11 cellular contexts compared by ENCODE assay signal in the genomic region with DNA sequence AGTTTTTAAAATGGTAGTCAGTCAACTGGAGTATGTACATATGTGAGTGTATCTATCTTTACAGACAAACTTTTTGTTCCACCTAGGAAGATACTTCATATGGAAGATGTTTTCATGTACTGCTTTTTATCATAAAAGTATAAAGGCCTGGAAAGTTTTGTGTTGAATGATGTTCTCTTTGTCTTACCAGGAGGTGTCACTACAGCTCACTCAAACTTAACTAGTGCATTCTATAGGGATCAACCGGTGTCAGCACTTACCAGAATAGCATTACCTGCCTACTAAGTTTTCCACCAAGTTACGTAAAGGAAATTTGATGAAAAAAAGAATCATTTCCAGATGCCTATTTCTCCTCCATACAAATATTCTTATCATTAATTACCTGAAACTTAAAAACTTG.
DNase-seq lines count a peak whose midpoint lies in the region; ATAC-seq, FAIRE-seq and TF ChIP-seq lines count a peak whose summit lies in the region.
"Had no signal": no experiment of that assay in that cellular context is flagged by ENCODE, and none has a peak within 500 bp of the region (broad histone marks: within the 10 kb centered on the region; RNA-seq: fewer than 3 reads in every experiment).

No MANE protein-coding gene starts in this region.

- no peak for TF ChIP-seq POLR2A in endothelial cell of umbilical vein (IDR thresholded peaks at IDR 0.05; ENCODE audit: low read depth, low read length)
- TF ChIP-seq POLR2A in sigmoid colon (IDR thresholded peaks at IDR 0.05), result no peak

- POLR2A ChIA-PET in endothelial cell of umbilical vein (lab: Charles Lee), result no interaction called here

- H3K4me1 ChIP-seq in OCI-LY1 (ENCODE audit: insufficient read depth, low read length, severe bottlenecking), result no peaks in the 10 kb centered on the region
- H3K4me1 ChIP-seq in endothelial cell of umbilical vein (ENCODE audit: control insufficient read depth, extremely low read depth, insufficient read depth, low read length), result peaks cover 3% of the 10 kb centered on the region
- H3K4me1 ChIP-seq in sigmoid colon, result peaks cover 0 to 8% (median 0%) of the 10 kb centered on the region in 4 donors

- peak; percentile 40 for DNase-seq in NCI-H2171 treated with DMSO at 0.1 percent for 48 hours (lab: John Stamatoyannopoulos, UW)
- no peak for DNase-seq in NCI-H2171 (lab: John Stamatoyannopoulos, UW)
- peak; percentile 57 for DNase-seq in endothelial cell of umbilical vein (ENCODE audit: low read depth, low spot score)
- peak; percentile 30 for DNase-seq in renal cortical epithelial cell (ENCODE audit: low read depth)
- DNase-seq in activated naive CD4-positive, alpha-beta T cell treated with anti-CD3 and anti-CD28 coated beads, Interleukin-2, amount 50 U/mL, for 72 hours (ENCODE audit: low spot score in 2 of 2), result no peak
- no peak for DNase-seq in sigmoid colon
- DNase-seq: activated CD8-positive, alpha-beta T cell treated with anti-CD3 and anti-CD28 coated beads for 36 hours; CD4-positive, CD25-positive, alpha-beta regulatory T cell; MG63 had no signal

- no peaks in the 10 kb centered on the region for H3K9me2 ChIP-seq in OCI-LY1 (ENCODE audit: low read depth, low read length)

- FAIRE-seq in endothelial cell of umbilical vein (lab: Jason Lieb, UNC), result peak; percentile 67

- H2AFZ ChIP-seq in OCI-LY1 (ENCODE audit: low read length), result no peak overlapping the region
- H2AFZ ChIP-seq in endothelial cell of umbilical vein (ENCODE audit: low read depth, low read length), result no peak overlapping the region

- H3K36me3 ChIP-seq in OCI-LY1 (ENCODE audit: insufficient read depth, low read length) (no peaks in the 10 kb centered on the region), endothelial cell of umbilical vein (ENCODE audit: control insufficient read depth in 2 of 2, extremely low read depth in 1 of 2, insufficient read depth in 2 of 2, low read length in 2 of 2) (no peaks in the 10 kb centered on the region), sigmoid colon (no peaks in the 10 kb centered on the region)
- H3K36me3 ChIP-seq: MG63 had no signal

- no peak for ATAC-seq in GM19463 (IDR thresholded peaks at IDR 0.05; ENCODE audit: unreplicated experiment)
- ATAC-seq in activated naive CD4-positive, alpha-beta T cell treated with anti-CD3 and anti-CD28 coated beads, Interleukin-2, amount 50 U/mL, for 72 hours, result no peak
- ATAC-seq: activated CD8-positive, alpha-beta T cell treated with anti-CD3 and anti-CD28 coated beads for 36 hours had no signal

- CTCF ChIA-PET in endothelial cell of umbilical vein (lab: Charles Lee), result interaction anchor here (0.5 to 5.4 kb wide), 13 partner anchors 10 to 1158 kb away, joined by 3 to 355 read pairs (median 5); partner anchors contain the start of gene SEMA6D

- H3K36me3 Mint-ChIP-seq in activated naive CD4-positive, alpha-beta T cell treated with anti-CD3 and anti-CD28 coated beads, Interleukin-2, amount 50 U/mL, for 72 hours, result no peaks in the 10 kb centered on the region
- H3K36me3 Mint-ChIP-seq: CD4-positive, CD25-positive, alpha-beta regulatory T cell had no signal

- H4K20me1 ChIP-seq in OCI-LY1 (ENCODE audit: insufficient read depth, low read length), result no peaks in the 10 kb centered on the region
- H4K20me1 ChIP-seq in endothelial cell of umbilical vein (replicated peaks; ENCODE audit: control insufficient read depth, extremely low read depth, insufficient read depth, low read length), result no peaks in the 10 kb centered on the region

- no peak overlapping the region for H3K9ac ChIP-seq in OCI-LY1 (ENCODE audit: low read length)
- no peak overlapping the region for H3K9ac ChIP-seq in endothelial cell of umbilical vein (replicated peaks; ENCODE audit: extremely low read depth, insufficient read depth, low read length)

- peak; percentile 37; the same call in 1 of the 2 replicates for TF ChIP-seq CTCF in OCI-LY1 (IDR thresholded peaks at IDR 0.05; ENCODE audit: low read length)
- peak; percentile 19 to 28 for TF ChIP-seq CTCF in endothelial cell of umbilical vein (IDR thresholded peaks at IDR 0.05; ENCODE audit: extremely low read depth in 1 of 2, insufficient read depth in 1 of 2, low read depth in 1 of 2, low read length in 2 of 2)
- TF ChIP-seq CTCF in sigmoid colon (IDR thresholded peaks at IDR 0.05), result no peak

- H3K27ac ChIP-seq in OCI-LY1 (ENCODE audit: low read depth, low read length, poor library complexity, severe bottlenecking) (no peak overlapping the region), endothelial cell of umbilical vein (ENCODE audit: insufficient read depth, low read depth, low read length) (no peak overlapping the region), sigmoid colon (no peak overlapping the region)

- H3K9me3 Mint-ChIP-seq in activated naive CD4-positive, alpha-beta T cell treated with anti-CD3 and anti-CD28 coated beads, Interleukin-2, amount 50 U/mL, for 72 hours, result no peaks in the 10 kb centered on the region
- H3K9me3 Mint-ChIP-seq: activated CD8-positive, alpha-beta T cell treated with anti-CD3 and anti-CD28 coated beads for 36 hours had no signal

- H3K79me2 ChIP-seq in OCI-LY1 (ENCODE audit: insufficient read depth, low read length), result no peaks in the 10 kb centered on the region
- H3K79me2 ChIP-seq in endothelial cell of umbilical vein (ENCODE audit: control insufficient read depth, insufficient read depth, low read length), result peaks cover 4% of the 10 kb centered on the region

- H3K4me2 ChIP-seq in OCI-LY1 (ENCODE audit: low read length) (no peak overlapping the region), endothelial cell of umbilical vein (ENCODE audit: insufficient read depth, low read length) (no peak overlapping the region)

- H3K9me1 ChIP-seq in endothelial cell of umbilical vein (replicated peaks; ENCODE audit: control insufficient read depth, extremely low read depth, insufficient read depth, low read length), result no peaks in the 10 kb centered on the region

- intact Hi-C loops in endothelial cell of umbilical vein (cut with micrococcal nuclease) (loop anchor here (5.0 to 10.0 kb wide), 4 partner anchors 228 to 1487 kb away; no protein-coding TSS in a partner anchor), sigmoid colon (cut with DNase I) (loop anchor here (5.0 to 10.0 kb wide), 3 partner anchors 280 to 1158 kb away; no protein-coding TSS in a partner anchor)

- WGBS in sigmoid colon, 2 donors, result 47 to 57% methylated on average over 2 of the region's 2 CpGs

- H3K27me3 ChIP-seq in OCI-LY1 (ENCODE audit: insufficient read depth, low read length) (no peaks in the 10 kb centered on the region), endothelial cell of umbilical vein (ENCODE audit: control insufficient read depth in 2 of 2, insufficient read depth in 2 of 2, low read length in 2 of 2) (no peaks in the 10 kb centered on the region), sigmoid colon (no peaks in the 10 kb centered on the region)

- dilution Hi-C loops in endothelial cell of umbilical vein (cut with MboI; ENCODE audit: extremely low pct_ligation_motif_present, low sequenced_read_pairs), result no loop called here

- H3K9me3 ChIP-seq in OCI-LY1 (ENCODE audit: low read length) (no peaks in the 10 kb centered on the region), endothelial cell of umbilical vein (replicated peaks; ENCODE audit: control insufficient read depth, insufficient read depth, low read length) (no peaks in the 10 kb centered on the region), sigmoid colon (no peaks in the 10 kb centered on the region)
- H3K9me3 ChIP-seq: MG63 had no signal

- no TSS peak for BruUV-seq in endothelial cell of umbilical vein (replicated peaks; lab: Mats Ljungman, UMichigan)

- H3K4me3 ChIP-seq in OCI-LY1 (ENCODE audit: low read depth, low read length, poor library complexity, severe bottlenecking) (no peak overlapping the region), endothelial cell of umbilical vein (replicated peaks in 1 of 3; ENCODE audit: insufficient read depth in 1 of 3, low read depth in 1 of 3, low read length in 3 of 3) (no peak overlapping the region), sigmoid colon (no peak overlapping the region)
- H3K4me3 ChIP-seq: MG63 had no signal

- TF ChIP-seq EP300 in sigmoid colon (IDR thresholded peaks at IDR 0.05), result no peak

- no peaks in the 10 kb centered on the region for H3F3A ChIP-seq in OCI-LY1 (ENCODE audit: insufficient read depth, low read length)

- no peak overlapping the region for H3K27ac Mint-ChIP-seq in activated naive CD4-positive, alpha-beta T cell treated with anti-CD3 and anti-CD28 coated beads, Interleukin-2, amount 50 U/mL, for 72 hours
- H3K27ac Mint-ChIP-seq: activated CD8-positive, alpha-beta T cell treated with anti-CD3 and anti-CD28 coated beads for 36 hours; CD4-positive, CD25-positive, alpha-beta regulatory T cell had no signal

TF ChIP-seq in endothelial cell of umbilical vein, 7 proteins besides CTCF, POLR2A, EP300 and RAD21:
- TF ChIP-seq MAX (IDR thresholded peaks at IDR 0.05; ENCODE audit: insufficient read depth, insufficient read length) (no peak), EZH2 (IDR thresholded peaks at IDR 0.05; ENCODE audit: borderline replicate concordance, low read depth, low read length, severe bottlenecking) (no peak), POLR2AphosphoS5 (IDR thresholded peaks at IDR 0.05; ENCODE audit: insufficient read depth, low read depth, low read length) (no peak), MYC (IDR thresholded peaks at IDR 0.05; ENCODE audit: low read depth, low read length) (no peak), FOS (IDR thresholded peaks at IDR 0.05; ENCODE audit: borderline replicate concordance, insufficient read depth, low read length) (no peak), JUN (IDR thresholded peaks at IDR 0.05; ENCODE audit: borderline replicate concordance, insufficient read depth, insufficient read length, low read depth) (no peak), GATA2 (IDR thresholded peaks at IDR 0.05; ENCODE audit: insufficient read depth, insufficient read length, low read depth, low read length) (no peak)

Comparison
In these comparisons a context has a peak if more than half of its experiments do, and no peak if none do; other contexts are left out.
1. DNase-seq: peak in NCI-H2171 treated with DMSO at 0.1 percent for 48 hours (single experiment), endothelial cell of umbilical vein (single experiment) and renal cortical epithelial cell (single experiment); none in NCI-H2171 (single experiment), activated naive CD4-positive, alpha-beta T cell treated with anti-CD3 and anti-CD28 coated beads, Interleukin-2, amount 50 U/mL, for 72 hours (0 of 2) and sigmoid colon (single experiment).
2. CTCF ChIP-seq: peak in OCI-LY1 (single experiment) and endothelial cell of umbilical vein (2 of 2); none in sigmoid colon (0 of 4).